Comparison of ENCODE assay signal across 9 cellular contexts in the genomic region with DNA sequence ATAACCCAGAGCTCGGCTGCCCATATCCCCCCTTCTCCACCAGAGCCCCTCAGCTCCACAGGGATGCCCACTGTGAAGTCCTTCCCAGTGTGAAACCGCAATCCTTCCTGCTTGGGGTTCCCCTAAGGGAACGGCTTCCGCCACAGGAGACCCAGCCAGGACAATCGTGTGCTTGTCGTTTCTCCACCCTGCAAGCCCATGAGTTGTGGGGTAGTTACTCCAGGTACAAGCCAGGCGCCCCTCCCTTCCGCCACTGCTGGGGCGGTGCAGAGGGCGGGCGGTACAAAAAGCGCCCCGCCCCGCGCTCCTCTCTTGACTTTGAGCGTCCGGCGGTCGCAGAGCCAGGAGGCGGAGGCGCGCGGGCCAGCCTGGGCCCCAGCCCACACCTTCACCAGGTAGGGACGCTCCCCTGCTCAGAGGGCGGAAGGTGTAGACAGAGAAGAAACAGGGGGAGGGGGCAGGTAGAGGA. TPM values are rescaled to one million over a fixed set of nuclear protein-coding genes. Genes with fewer than 3 reads are reported as not detected.
A peak's percentile ranks its signal among the peaks of the same experiment; 100 is the strongest.
DNase-seq lines count a peak whose midpoint lies in the region; ATAC-seq, FAIRE-seq and TF ChIP-seq lines count a peak whose summit lies in the region.
"Had no signal": no experiment of that assay in that cellular context is flagged by ENCODE, and none has a peak within 500 bp of the region (broad histone marks: within the 10 kb centered on the region; RNA-seq: fewer than 3 reads in every experiment).

A gene with protein sequence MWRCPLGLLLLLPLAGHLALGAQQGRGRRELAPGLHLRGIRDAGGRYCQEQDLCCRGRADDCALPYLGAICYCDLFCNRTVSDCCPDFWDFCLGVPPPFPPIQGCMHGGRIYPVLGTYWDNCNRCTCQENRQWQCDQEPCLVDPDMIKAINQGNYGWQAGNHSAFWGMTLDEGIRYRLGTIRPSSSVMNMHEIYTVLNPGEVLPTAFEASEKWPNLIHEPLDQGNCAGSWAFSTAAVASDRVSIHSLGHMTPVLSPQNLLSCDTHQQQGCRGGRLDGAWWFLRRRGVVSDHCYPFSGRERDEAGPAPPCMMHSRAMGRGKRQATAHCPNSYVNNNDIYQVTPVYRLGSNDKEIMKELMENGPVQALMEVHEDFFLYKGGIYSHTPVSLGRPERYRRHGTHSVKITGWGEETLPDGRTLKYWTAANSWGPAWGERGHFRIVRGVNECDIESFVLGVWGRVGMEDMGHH (plus strand): TSS at position 315 of the 469 bp plus-strand sequence. CDS start 634 bp downstream, outside the sequence.

- ATAC-seq in HCT116: peak; percentile 71
- peak; percentile 64 for ATAC-seq in GM12878
- no peak for ATAC-seq in HG03342 (IDR thresholded peaks at IDR 0.05; ENCODE audit: unreplicated experiment)
- no peak for ATAC-seq in GM21786 (IDR thresholded peaks at IDR 0.05; ENCODE audit: unreplicated experiment)

- H3K9me3 Mint-ChIP-seq in endothelial cell (ENCODE audit: unreplicated experiment): no peaks in the 10 kb centered on the region

- H3K4me3 ChIP-seq in HCT116 (replicated peaks in 1 of 2; ENCODE audit: low read depth in 1 of 2, low read length in 2 of 2): peak within 1 kb of the TSS; percentile 73 to 96
- no peak within 1 kb of the TSS for H3K4me3 ChIP-seq in GM12878
- H3K4me3 ChIP-seq in smooth muscle cell: peak within 1 kb of the TSS; percentile 43

- H3K27me3 ChIP-seq in HCT116 (ENCODE audit: insufficient read depth, low read length) (no peaks in the 10 kb centered on the region), GM12878 (replicated peaks in 1 of 2; ENCODE audit: control insufficient read depth in 2 of 2, insufficient read depth in 2 of 2, low read length in 1 of 2) (peaks cover 0 to 3% of the 10 kb centered on the region in 2 experiments; a peak in 2 of 4 replicates), smooth muscle cell (ENCODE audit: low read depth) (no peaks in the 10 kb centered on the region)

- H3K27ac ChIP-seq in HCT116 (ENCODE audit: low read depth, low read length) (peak within 1 kb of the TSS; percentile 92), GM12878 (ENCODE audit: control insufficient read depth, insufficient read depth) (no peak within 1 kb of the TSS), smooth muscle cell (ENCODE audit: low read depth) (peak within 1 kb of the TSS; percentile 75)

- FAIRE-seq in GM12878 (lab: Jason Lieb, UNC): no peak

- peaks cover 0 to 10% of the 10 kb centered on the region in 2 experiments; a peak in 1 of 4 replicates for H3K36me3 ChIP-seq in HCT116 (ENCODE audit: control insufficient read depth in 1 of 2, insufficient read depth in 2 of 2, low read length in 2 of 2)
- H3K36me3 ChIP-seq in GM12878 (ENCODE audit: control insufficient read depth in 2 of 2, insufficient read depth in 2 of 2, low read length in 1 of 2): no peaks in the 10 kb centered on the region
- H3K36me3 ChIP-seq in smooth muscle cell (ENCODE audit: low read depth): no peaks in the 10 kb centered on the region

- H3K36me3 Mint-ChIP-seq in endothelial cell (ENCODE audit: low read depth, unreplicated experiment): no peaks in the 10 kb centered on the region

- BruUV-seq in HCT116 (replicated peaks; lab: Mats Ljungman, UMichigan) (no TSS peak), GM12878 (replicated peaks; lab: Mats Ljungman, UMichigan) (no TSS peak)

- peaks cover 10% of the 10 kb centered on the region for H3K27me3 Mint-ChIP-seq in endothelial cell (ENCODE audit: unreplicated experiment)

- no peak for TF ChIP-seq EP300 in GM12878 (IDR thresholded peaks at IDR 0.05; ENCODE audit: borderline replicate concordance in 1 of 2, control insufficient read depth in 1 of 2, low read depth in 2 of 2, low read length in 2 of 2)

- H3K9me3 ChIP-seq in HCT116 (ENCODE audit: control insufficient read depth in 1 of 2, insufficient read depth in 1 of 2, low read depth in 1 of 2, low read length in 2 of 2) (no peaks in the 10 kb centered on the region), GM12878 (replicated peaks; ENCODE audit: control insufficient read depth, insufficient read depth, low read length) (no peaks in the 10 kb centered on the region), smooth muscle cell (replicated peaks; ENCODE audit: low read depth) (no peaks in the 10 kb centered on the region)

- TF ChIP-seq POLR2A in HCT116 (IDR thresholded peaks at IDR 0.05; ENCODE audit: borderline replicate concordance, extremely low read depth, insufficient read depth, insufficient read length) (peak; percentile 24), GM12878 (IDR thresholded peaks at IDR 0.05; ENCODE audit: low read depth, low read length) (no peak)

- peaks cover 43 to 77% of the 10 kb centered on the region in 2 experiments for H3K4me1 ChIP-seq in HCT116 (ENCODE audit: control insufficient read depth in 1 of 2, insufficient read depth in 2 of 2, low read length in 2 of 2)
- H3K4me1 ChIP-seq in GM12878 (ENCODE audit: control insufficient read depth, insufficient read depth, low read length): no peaks in the 10 kb centered on the region; the same call in 1 of the 2 replicates
- H3K4me1 ChIP-seq in smooth muscle cell (ENCODE audit: low read depth): peaks cover 9% of the 10 kb centered on the region

- TF ChIP-seq CTCF in HCT116 (IDR thresholded peaks at IDR 0.05 in 2 of 3, conservative IDR thresholded peaks at IDR 0.05 in 1 of 3; ENCODE audit: borderline replicate concordance in 1 of 3, insufficient read depth in 1 of 3, low read depth in 2 of 3, low read length in 2 of 3) (no peak), GM12878 (IDR thresholded peaks at IDR 0.05 in 2 of 3, conservative IDR thresholded peaks at IDR 0.05 in 1 of 3; ENCODE audit: control insufficient read depth in 2 of 3, extremely low read depth in 1 of 3, insufficient read depth in 1 of 3, low read depth in 3 of 3, low read length in 3 of 3) (no peak), smooth muscle cell (IDR thresholded peaks at IDR 0.05; ENCODE audit: borderline replicate concordance, insufficient read depth, poor library complexity, severe bottlenecking) (no peak), endothelial cell (IDR thresholded peaks at IDR 0.05; ENCODE audit: unreplicated experiment) (no peak)

- no peaks in the 10 kb centered on the region for H3K9me2 ChIP-seq in HCT116 (ENCODE audit: insufficient read depth)

- SMC1A ChIA-PET in GM12878 (lab: Charles Lee; ENCODE audit: uncharacterized antibody, unreplicated experiment): no interaction called here

- POLR2A ChIA-PET in HCT116 (lab: Charles Lee): no interaction called here
- POLR2A ChIA-PET in GM12878 (lab: Charles Lee): no interaction called here

- no peak for TF ChIP-seq RAD21 in HCT116 (IDR thresholded peaks at IDR 0.05; ENCODE audit: low read depth)
- TF ChIP-seq RAD21 in GM12878 (IDR thresholded peaks at IDR 0.05; ENCODE audit: insufficient read depth, low read depth, low read length): no peak

- H3K4me2 ChIP-seq in HCT116 (ENCODE audit: low read length) (peak within 1 kb of the TSS; percentile 96), GM12878 (ENCODE audit: control insufficient read depth, insufficient read depth) (no peak within 1 kb of the TSS), smooth muscle cell (peak within 1 kb of the TSS; percentile 79)

- RAD21 ChIA-PET in HCT116 (lab: Charles Lee; ENCODE audit: low non-redundant PET in 1 of 2, low total read pairs in 2 of 2, uncharacterized antibody in 2 of 2, unreplicated experiment in 2 of 2) (interaction anchor here in 1 of 2 experiments (0.9 kb wide), 2 partner anchors 27 to 213 kb away, joined by 3 read pairs; no protein-coding TSS in a partner anchor), GM12878 (lab: Charles Lee; ENCODE audit: unreplicated experiment) (no interaction called here)

- in situ Hi-C loops in GM12878 (cut with MboI): no loop called here

- peaks cover 7% of the 10 kb centered on the region for H3F3A ChIP-seq in smooth muscle cell (ENCODE audit: low read depth)

- H3K79me2 ChIP-seq in HCT116 (ENCODE audit: insufficient read depth, low read length): peaks cover 41% of the 10 kb centered on the region
- no peaks in the 10 kb centered on the region for H3K79me2 ChIP-seq in GM12878 (ENCODE audit: control insufficient read depth, insufficient read depth, low read length)
- peaks cover 4% of the 10 kb centered on the region for H3K79me2 ChIP-seq in smooth muscle cell (ENCODE audit: low read depth)

- H3K9ac ChIP-seq in HCT116 (ENCODE audit: low read length): peak within 1 kb of the TSS; percentile 86
- H3K9ac ChIP-seq in GM12878 (ENCODE audit: control insufficient read depth, insufficient read depth, low read length): no peak within 1 kb of the TSS
- peak within 1 kb of the TSS; percentile 9 for H3K9ac ChIP-seq in smooth muscle cell (ENCODE audit: low read depth)

- peaks cover 10% of the 10 kb centered on the region for H3K4me1 Mint-ChIP-seq in endothelial cell (ENCODE audit: unreplicated experiment)

- no peaks in the 10 kb centered on the region for H4K20me1 ChIP-seq in HCT116 (ENCODE audit: insufficient read depth)
- H4K20me1 ChIP-seq in GM12878 (ENCODE audit: control insufficient read depth, insufficient read depth): no peaks in the 10 kb centered on the region
- no peaks in the 10 kb centered on the region for H4K20me1 ChIP-seq in smooth muscle cell (ENCODE audit: low read depth)

- H3K4me3 Mint-ChIP-seq in endothelial cell (ENCODE audit: unreplicated experiment): no peak within 1 kb of the TSS

- H2AFZ ChIP-seq in HCT116 (ENCODE audit: low read depth, low read length, poor library complexity, severe bottlenecking) (no peak within 1 kb of the TSS), GM12878 (ENCODE audit: control insufficient read depth, low read depth, low read length) (no peak within 1 kb of the TSS), smooth muscle cell (ENCODE audit: low read depth) (peak within 1 kb of the TSS; percentile 59)

- DNase-seq in HCT116 (ENCODE audit: low read depth, low spot score) (peak; percentile 77), GM12878 (ENCODE audit: low read depth, low spot score) (no peak), iPS-NIHi7 (ENCODE audit: extremely low spot score) (peak; percentile 86), smooth muscle cell (lab: John Stamatoyannopoulos, UW; ENCODE audit: unreplicated experiment) (no peak), endothelial cell (ENCODE audit: low spot score) (no peak), NCI-H2107 treated with DMSO at 0.1 percent for 48 hours (lab: John Stamatoyannopoulos, UW; ENCODE audit: unreplicated experiment) (no peak)

- H3K27ac Mint-ChIP-seq in endothelial cell (ENCODE audit: unreplicated experiment): no peak within 1 kb of the TSS

- WGBS in GM12878 (ENCODE audit: insufficient coverage, insufficient replicate concordance, low lambda C conversion rate, missing lambda C conversion rate): 17% methylated on average over 18 of the region's 25 CpGs
- 6% methylated on average over 22 of the region's 25 CpGs for WGBS in smooth muscle cell (ENCODE audit: low lambda C conversion rate)

- intact Hi-C loops in HCT116 (cut with micrococcal nuclease): no loop called here
- intact Hi-C loops in GM12878 (cut with micrococcal nuclease; ENCODE audit: unreplicated experiment): no loop called here

- CTCF ChIA-PET in HCT116 (lab: Charles Lee) (interaction anchor here (1.0 to 2.5 kb wide), 3 partner anchors 12 to 27 kb away, joined by 3 to 8 read pairs (median 4); no protein-coding TSS in a partner anchor), GM12878 (lab: Yijun Ruan, JAX) (no interaction called here)

RNA-seq across cellular contexts. Expression of the gene that starts here (rescaled TPM):
- 57.9 TPM for total RNA-seq in HCT116 (2021; ENCODE audit: unreplicated experiment)
- polyA plus RNA-seq in HCT116 (2012): 75.8 and 79.5 TPM in 2 replicates
- total RNA-seq in GM12878 (2013; cell fraction: nucleolus; rRNA removed): 0.64 TPM in 1 of 2 replicates, not detected in the other
- 0.27 TPM in 1 of 2 replicates, not detected in the other for total RNA-seq in GM12878 (2014; rRNA removed)
- total RNA-seq in GM12878 (2014; rRNA removed; fragmentation: Illumina TruSeq; extraction: Trizol): not detected in 2 replicates
- total RNA-seq in GM12878 (2021): 0.23 and 0.40 TPM in 2 replicates
- polyA plus RNA-seq in GM12878 (2011; ENCODE audit: low read depth): not detected
- polyA plus RNA-seq in GM12878 (2011; rRNA removed): 0.36 and 0.49 TPM in 2 replicates
- 0.46 and 0.67 TPM in 2 replicates for polyA plus RNA-seq in GM12878 (2011; cell fraction: cytosol; rRNA removed)
- polyA plus RNA-seq in GM12878 (2011; cell fraction: nucleus; rRNA removed): 3.2 and 4.7 TPM in 2 replicates
- 0.20 and 0.25 TPM in 2 replicates for polyA plus RNA-seq in GM12878 (2012)
- not detected in 2 replicates for polyA plus RNA-seq in GM12878 (2014; fragmentation: Illumina TruSeq; extraction: Trizol)
- polyA plus RNA-seq in GM12878 (2014; fragmentation: Nextera tagmentation; extraction: Ambion mirVana): not detected
- polyA plus RNA-seq in GM12878 (2014; rRNA removed): 0.04 TPM in 1 of 2 replicates, not detected in the other
- polyA plus RNA-seq in GM12878 (2016; fragmentation: Nextera tagmentation; extraction: Ambion mirVana): under 1 TPM in 1 of 2 experiments, not detected in 1; 0.20 TPM
- polyA minus RNA-seq in GM12878 (2011; rRNA and poly(A)+ RNA removed): 0.51 and 0.98 TPM in 2 replicates
- not detected in 2 replicates for polyA minus RNA-seq in GM12878 (2011; cell fraction: cytosol; rRNA and poly(A)+ RNA removed)
- 0.73 and 1.8 TPM in 2 replicates for polyA minus RNA-seq in GM12878 (2011; cell fraction: nucleus; rRNA and poly(A)+ RNA removed)
- 142 and 148 TPM in 2 replicates for total RNA-seq in smooth muscle cell
- polyA plus RNA-seq in smooth muscle cell: 40.9 and 219 TPM in 2 replicates
- 4.5 TPM for total RNA-seq in endothelial cell (ENCODE audit: unreplicated experiment)
- total RNA-seq: T-helper 1 cell treated with Interleukin-12 subunit alpha and Interleukin-12 subunit beta and Interleukin-4 antibody, amounts not matched to agents 30 ng/mL and 1 ng/mL, for 36 hours had no signal

Comparison
In these comparisons a context has a peak if more than half of its experiments do, and no peak if none do; other contexts are left out.
1. RNA of the gene that starts here (total RNA-seq): 142 to 148 TPM in smooth muscle cell and 57.9 TPM in HCT116 (single experiment); 4.5 TPM in endothelial cell (single experiment) and 0.23 to 0.64 TPM in GM12878; every median in the first group is over 10 times any median in the second.
2. ATAC-seq: peak in HCT116 (single experiment) and GM12878 (single experiment); none in HG03342 (single experiment) and GM21786 (single experiment).
3. DNase-seq: peak in HCT116 (single experiment) and iPS-NIHi7 (single experiment); none in GM12878 (single experiment), smooth muscle cell (single experiment), endothelial cell (single experiment) and NCI-H2107 treated with DMSO at 0.1 percent for 48 hours (single experiment).